Comparison of ENCODE assay signal across 22 cellular contexts in the genomic region with DNA sequence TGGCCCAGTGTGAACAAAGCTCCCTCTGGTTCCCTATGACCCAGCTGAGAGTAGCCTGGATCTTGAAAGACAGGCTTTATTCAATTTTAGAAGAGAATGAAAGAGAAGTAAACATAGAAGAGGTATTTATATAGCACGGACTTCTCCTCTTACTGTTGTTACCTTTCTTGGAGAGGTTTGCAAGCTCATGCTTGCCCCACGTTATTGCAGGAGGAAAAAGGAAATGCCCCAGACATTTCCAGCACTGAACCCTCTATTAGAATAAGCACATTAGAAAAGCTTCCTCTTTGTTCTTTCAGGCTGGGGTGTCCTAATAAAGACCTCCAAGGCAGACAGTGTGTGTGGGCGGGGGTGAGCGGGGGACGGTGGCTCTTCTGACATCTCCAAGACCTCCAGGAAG.
"Had no signal": no experiment of that assay in that cellular context is flagged by ENCODE, and none has a peak within 500 bp of the region (broad histone marks: within the 10 kb centered on the region; RNA-seq: fewer than 3 reads in every experiment).

No MANE protein-coding gene starts in this region.

- FAIRE-seq: pancreas, small intestine, urothelium cell line had no signal

- H3K27ac ChIP-seq: dorsolateral prefrontal cortex, esophagus muscularis mucosa, gastrocnemius medialis, heart right ventricle, pancreas, stomach, thoracic aorta, transverse colon had no signal

- H3K36me3 ChIP-seq: esophagus muscularis mucosa, gastrocnemius medialis, heart right ventricle, pancreas, stomach, thoracic aorta, transverse colon had no signal

- H3K27me3 ChIP-seq: esophagus muscularis mucosa, gastrocnemius medialis, pancreas, stomach, transverse colon had no signal

- H3K4me1 Mint-ChIP-seq: naive thymus-derived CD8-positive, alpha-beta T cell had no signal

- H3K27ac Mint-ChIP-seq: naive thymus-derived CD8-positive, alpha-beta T cell; progenitor cell of endocrine pancreas had no signal

- H3K4me3 ChIP-seq: dorsolateral prefrontal cortex, esophagus muscularis mucosa, gastrocnemius medialis, heart right ventricle, mucosa of descending colon, pancreas, stomach, thoracic aorta, transverse colon had no signal

- H3K9me3 ChIP-seq: esophagus muscularis mucosa, gastrocnemius medialis, mucosa of descending colon, pancreas, thoracic aorta, transverse colon had no signal

- H3K4me1 ChIP-seq: esophagus muscularis mucosa, gastrocnemius medialis, heart right ventricle, pancreas, stomach, transverse colon had no signal

- ATAC-seq: gastrocnemius medialis; heart right ventricle; left lobe of liver; mucosa of descending colon; naive thymus-derived CD8-positive, alpha-beta T cell; pancreas; right cardiac atrium had no signal

- DNase-seq: cortex of kidney; dorsolateral prefrontal cortex; effector CD8-positive, alpha-beta T cell; gastrocnemius medialis; heart right ventricle; hypothalamus; mucosa of descending colon; naive thymus-derived CD8-positive, alpha-beta T cell; occipital lobe; pancreas; right cardiac atrium; small intestine; stimulated activated CD4-positive, alpha-beta T cell treated with anti-CD3 and anti-CD28 coated beads, Interleukin-12 subunit alpha, Interleukin-12 subunit beta, amount 100 ng/mL, for 4 hours; stimulated activated naive CD4-positive, alpha-beta T cell; stomach; substantia nigra; transverse colon had no signal

- H3K4me3 Mint-ChIP-seq: naive thymus-derived CD8-positive, alpha-beta T cell had no signal

- H3K36me3 Mint-ChIP-seq: naive thymus-derived CD8-positive, alpha-beta T cell had no signal
